Comparison of ENCODE assay signal across 29 cellular contexts in the genomic region with DNA sequence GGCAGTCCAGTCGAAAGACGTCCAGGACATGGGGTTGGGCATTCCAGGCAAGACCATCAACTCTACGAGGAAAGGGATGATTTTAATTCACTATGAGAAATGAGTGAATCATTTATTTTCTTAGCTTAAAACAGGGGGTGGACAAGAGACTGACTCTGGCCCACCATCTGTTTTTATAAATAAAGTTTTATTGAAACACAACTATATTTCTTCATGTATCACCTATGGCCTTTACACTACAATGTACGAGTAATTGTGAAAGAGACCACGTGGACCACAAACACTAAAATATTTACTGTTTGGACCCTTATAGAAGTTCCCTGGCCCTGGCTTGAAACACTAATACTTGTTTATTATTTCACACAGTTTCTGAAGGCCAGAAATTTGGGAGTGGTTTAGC. TPM values are rescaled to one million over a fixed set of nuclear protein-coding genes. Genes with fewer than 3 reads are reported as not detected.
"Had no signal": no experiment of that assay in that cellular context is flagged by ENCODE, and none has a peak within 500 bp of the region (broad histone marks: within the 10 kb centered on the region; RNA-seq: fewer than 3 reads in every experiment).

No MANE protein-coding gene starts in this region.

- H3K4me1 ChIP-seq: stomach, suprapubic skin, testis, thyroid gland, tibial artery, transverse colon, upper lobe of left lung, upper lobe of right lung, uterus, vagina had no signal

- ATAC-seq: stimulated activated effector memory CD8-positive, alpha-beta T cell treated with anti-CD3 and anti-CD28 coated beads, Interleukin-12 subunit alpha, Interleukin-12 subunit beta, amount 100 ng/mL, for 72 hours; stimulated activated memory B cell treated with anti-CD40 and anti-IgM and Interleukin-4, amounts not matched to agents 10 μg/mL and 1 μg/mL and 100 μg/mL, for 72 hours; stimulated activated naive B cell treated with anti-CD40 and anti-IgM and Interleukin-4, amounts not matched to agents 10 μg/mL and 1 μg/mL and 100 μg/mL, for 72 hours; stimulated activated naive CD8-positive, alpha-beta T cell treated with anti-CD3 and anti-CD28 coated beads, Interleukin-15, amount 100 ng/mL, for 72 hours; stimulated activated naive CD8-positive, alpha-beta T cell treated with anti-CD3 and anti-CD28 coated beads, Interleukin-15, Interleukin-2, amounts not matched to agents 100 U/mL and 50 U/mL, for 24 hours; upper lobe of right lung had no signal

- H3K27me3 ChIP-seq: stomach, suprapubic skin, testis, thyroid gland, tibial artery, transverse colon, upper lobe of left lung, upper lobe of right lung, uterus, vagina had no signal

- H3K27ac ChIP-seq: stomach, suprapubic skin, testis, thoracic aorta, thyroid gland, tibial artery, transverse colon, upper lobe of left lung, upper lobe of right lung, uterus, vagina had no signal

- FAIRE-seq: urothelium cell line had no signal

- DNase-seq: stimulated activated CD4-positive, alpha-beta T cell treated with anti-CD3 and anti-CD28 coated beads, Interleukin-2, amount 100 ng/mL, for 48 hours; stimulated activated CD4-positive, alpha-beta T cell treated with anti-CD3 and anti-CD28 coated beads, Interleukin-4, amount 100 ng/mL, for 1 hour; stimulated activated CD4-positive, alpha-beta T cell treated with anti-CD3 and anti-CD28 coated beads, Interleukin-4, amount 100 ng/mL, for 24 hours; stimulated activated CD4-positive, alpha-beta T cell treated with anti-CD3 and anti-CD28 coated beads, Interleukin-4, amount 100 ng/mL, for 4 hours; stimulated activated CD8-positive, alpha-beta memory T cell treated with anti-CD3 and anti-CD28 coated beads, Interleukin-4, amount 100 ng/mL, for 48 hours; stimulated activated naive B cell treated with anti-CD40 and anti-IgM and Interleukin-4, amounts not matched to agents 10 μg/mL and 1 μg/mL and 100 μg/mL, for 72 hours; stimulated activated naive CD4-positive, alpha-beta T cell; stimulated activated naive CD4-positive, alpha-beta T cell treated with Interleukin-2 at 50 U/mL for 16 hours; stimulated activated naive CD8-positive, alpha-beta T cell treated with anti-CD3 and anti-CD28 coated beads, Interleukin-15, amount 100 ng/mL, for 72 hours; stimulated activated naive CD8-positive, alpha-beta T cell treated with anti-CD3 and anti-CD28 coated beads, Interleukin-15, Interleukin-2, amounts not matched to agents 100 U/mL and 50 U/mL, for 24 hours; stomach; substantia nigra; testis; thyroid gland; tibial artery; transverse colon; trophoblast cell; upper lobe of left lung; upper lobe of right lung; uterus had no signal

- H3K4me3 ChIP-seq: stomach, suprapubic skin, testis, thoracic aorta, thyroid gland, tibial artery, transverse colon, upper lobe of left lung, upper lobe of right lung, uterus, vagina had no signal

- H3K9me3 ChIP-seq: stomach, suprapubic skin, testis, thoracic aorta, thyroid gland, tibial artery, transverse colon, upper lobe of left lung, upper lobe of right lung, uterus, vagina had no signal

- H3K36me3 ChIP-seq: stomach, suprapubic skin, thoracic aorta, thyroid gland, tibial artery, transverse colon, upper lobe of left lung, upper lobe of right lung, uterus, vagina had no signal

RNA-seq across cellular contexts. Expression of a gene that starts 15.6 kb away (rescaled TPM):
- total RNA-seq: stomach, temporal lobe, thoracic aorta, transverse colon, ureter, urinary bladder, vagina had no signal
